Comparison of ENCODE assay signal across 8 cellular contexts in genomic region chr1:162070094-162070748, GRCh38. TPM values are rescaled to one million over a fixed set of nuclear protein-coding genes. Genes with fewer than 3 reads are reported as not detected.
DNase-seq lines count a peak whose midpoint lies in the region; FAIRE-seq and TF ChIP-seq lines count a peak whose summit lies in the region.

No MANE protein-coding gene starts in this region.

- peaks cover 38% of the 10 kb centered on the region for H3K4me1 Mint-ChIP-seq in endothelial cell (ENCODE audit: unreplicated experiment)
- peaks cover 52% of the 10 kb centered on the region for H3K4me1 Mint-ChIP-seq in neural progenitor cell

- peak overlapping the region; percentile 90 for H3K4me2 ChIP-seq in neural progenitor cell

- peak overlapping the region; percentile 94 for H3K4me3 Mint-ChIP-seq in endothelial cell (ENCODE audit: unreplicated experiment)
- peak overlapping the region; percentile 87 for H3K4me3 Mint-ChIP-seq in neural progenitor cell

- H3K9me3 Mint-ChIP-seq in endothelial cell (ENCODE audit: unreplicated experiment), result no peaks in the 10 kb centered on the region
- peaks cover 3% of the 10 kb centered on the region for H3K9me3 Mint-ChIP-seq in neural progenitor cell

- peaks cover 15% of the 10 kb centered on the region for H3K4me1 ChIP-seq in SJSA1 (replicated peaks)
- H3K4me1 ChIP-seq in neural progenitor cell, result peaks cover 29% of the 10 kb centered on the region

- peak overlapping the region; percentile 8 for H3K9ac ChIP-seq in neural progenitor cell

- H3K4me3 ChIP-seq in SJSA1 (peak overlapping the region; percentile 78), neural progenitor cell (peak overlapping the region; percentile 66)

- H3K27me3 Mint-ChIP-seq in endothelial cell (ENCODE audit: unreplicated experiment) (peaks cover 7% of the 10 kb centered on the region), neural progenitor cell (ENCODE audit: insufficient read depth, low read depth) (peaks cover 7% of the 10 kb centered on the region)

- no peak for FAIRE-seq in HTR-8/SVneo (lab: Jason Lieb, UNC)

- H3K79me2 ChIP-seq in neural progenitor cell (ENCODE audit: low read depth), result peaks cover 54% of the 10 kb centered on the region

- H3K9me3 ChIP-seq in SJSA1 (replicated peaks) (peaks cover 18% of the 10 kb centered on the region), neural progenitor cell (ENCODE audit: low read depth) (no peaks in the 10 kb centered on the region)

- H2AFZ ChIP-seq in neural progenitor cell (replicated peaks), result peak overlapping the region; percentile 41

- H3K36me3 ChIP-seq in SJSA1 (0 out of 2 replicates have a peak, but pooled peaks cover 3% of the 10 kb centered on the region), neural progenitor cell (no peaks in the 10 kb centered on the region)

- H3K27me3 ChIP-seq in SJSA1 (replicated peaks) (peaks cover 59% of the 10 kb centered on the region), neural progenitor cell (peaks cover 17% of the 10 kb centered on the region)

- peaks cover 9% of the 10 kb centered on the region for H3K36me3 Mint-ChIP-seq in endothelial cell (ENCODE audit: low read depth, unreplicated experiment)
- H3K36me3 Mint-ChIP-seq in neural progenitor cell, result peaks cover 13% of the 10 kb centered on the region

- peak; percentile 7 for DNase-seq in stimulated activated CD4-positive, alpha-beta T cell treated with anti-CD3 and anti-CD28 coated beads, Interleukin-4, amount 100 ng/mL, for 24 hours
- no peak for DNase-seq in stimulated activated CD4-positive, alpha-beta T cell treated with anti-CD3 and anti-CD28 coated beads, Interleukin-1b, Interleukin-23, amount 100 ng/mL, for 48 hours
- DNase-seq in SJSA1 (ENCODE audit: low read depth in 1 of 2, low spot score in 2 of 2), result no peak
- no peak for DNase-seq in endothelial cell (ENCODE audit: low spot score)
- DNase-seq in neural progenitor cell (ENCODE audit: low spot score), result peak; percentile 50
- DNase-seq in HTR-8/SVneo (ENCODE audit: insufficient read length, low spot score), result no peak
- DNase-seq in NCI-H446 (lab: John Stamatoyannopoulos, UW), result no peak
- no peak for DNase-seq in OCI-M2 (lab: John Stamatoyannopoulos, UW; ENCODE audit: unreplicated experiment)

- peaks cover 19% of the 10 kb centered on the region for H3F3A ChIP-seq in neural progenitor cell (ENCODE audit: low read depth)

- peaks cover 31% of the 10 kb centered on the region for H4K20me1 ChIP-seq in neural progenitor cell (ENCODE audit: low read depth)

- TF ChIP-seq CTCF in endothelial cell (IDR thresholded peaks at IDR 0.05; ENCODE audit: unreplicated experiment), result no peak
- TF ChIP-seq CTCF in neural progenitor cell (IDR thresholded peaks at IDR 0.05), result no peak

- H3K27ac Mint-ChIP-seq in endothelial cell (ENCODE audit: unreplicated experiment) (no peak overlapping the region), neural progenitor cell (no peak overlapping the region)

- no peak overlapping the region for H3K27ac ChIP-seq in SJSA1
- H3K27ac ChIP-seq in neural progenitor cell, result no peak overlapping the region

RNA-seq across cellular contexts. Expression of gene NOS1AP, which starts 0.7 kb away (rescaled TPM):
- total RNA-seq in SJSA1 (2014; rRNA removed; shearing (Covaris generic)), result 0.16 TPM in 1 of 2 replicates, not detected in the other
- total RNA-seq in endothelial cell (ENCODE audit: unreplicated experiment) (19.8 TPM), neural progenitor cell (ENCODE audit: low replicate concordance) (2.4 and 5.9 TPM in 2 replicates)

RNA-seq across cellular contexts. Expression of gene OLFML2B, which starts 46.6 kb away (rescaled TPM):
- total RNA-seq in SJSA1 (2014; rRNA removed; shearing (Covaris generic)), result 0.13 and 1.8 TPM in 2 replicates
- 0.85 TPM for total RNA-seq in endothelial cell (ENCODE audit: unreplicated experiment)
- total RNA-seq in neural progenitor cell (ENCODE audit: low replicate concordance), result 1.3 and 3.0 TPM in 2 replicates

Comparison
In these comparisons a context has a peak if more than half of its experiments do, and no peak if none do; other contexts are left out.
1. DNase-seq: peak in stimulated activated CD4-positive, alpha-beta T cell treated with anti-CD3 and anti-CD28 coated beads, Interleukin-4, amount 100 ng/mL, for 24 hours (single experiment) and neural progenitor cell (single experiment); none in stimulated activated CD4-positive, alpha-beta T cell treated with anti-CD3 and anti-CD28 coated beads, Interleukin-1b, Interleukin-23, amount 100 ng/mL, for 48 hours (single experiment), SJSA1 (0 of 2), endothelial cell (single experiment), HTR-8/SVneo (single experiment), NCI-H446 (0 of 2) and OCI-M2 (single experiment).